10 cellular contexts compared by ENCODE assay signal in the genomic region with DNA sequence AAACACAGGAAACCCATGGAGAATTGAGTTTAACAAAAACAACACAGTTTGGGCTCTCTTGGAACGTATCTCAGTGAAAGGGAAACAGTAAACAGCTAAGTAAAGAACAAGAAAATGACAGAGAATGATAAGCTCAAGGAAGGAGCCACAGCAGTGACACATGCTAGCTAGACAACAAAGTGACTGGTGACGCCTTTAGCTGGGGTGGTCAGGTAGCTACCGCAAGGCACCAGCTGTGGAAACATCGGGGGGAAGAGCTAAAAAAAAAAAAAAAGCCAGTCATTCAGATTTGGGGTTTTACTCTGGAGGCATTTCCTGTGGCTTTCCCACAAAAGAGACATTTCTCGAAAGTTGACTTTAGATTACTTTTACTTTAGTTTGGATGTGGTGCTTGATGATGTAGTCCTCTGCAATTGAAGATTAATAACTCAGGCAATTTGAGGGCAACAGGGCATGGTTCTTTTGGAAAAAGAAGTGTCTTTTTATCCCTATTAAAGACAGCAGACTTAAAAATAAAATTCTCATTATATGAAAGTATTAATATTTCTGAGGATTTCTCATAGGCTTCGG. TPM values are rescaled to one million over a fixed set of nuclear protein-coding genes. Genes with fewer than 3 reads are reported as not detected.
DNase-seq lines count a peak whose midpoint lies in the region; ATAC-seq, FAIRE-seq and TF ChIP-seq lines count a peak whose summit lies in the region.
"Had no signal": no experiment of that assay in that cellular context is flagged by ENCODE, and none has a peak within 500 bp of the region (broad histone marks: within the 10 kb centered on the region; RNA-seq: fewer than 3 reads in every experiment).

No MANE protein-coding gene starts in this region.

- no peak for TF ChIP-seq CTCF in natural killer cell (IDR thresholded peaks at IDR 0.05)

- H3K9me3 Mint-ChIP-seq in CD4-positive, CD25-positive, alpha-beta regulatory T cell, result peaks cover 0 to 5% (median 0%) of the 10 kb centered on the region in 7 donors
- H3K9me3 Mint-ChIP-seq in natural killer cell, result no peaks in the 10 kb centered on the region

- no peak for TF ChIP-seq POLR2A in GM12892 (IDR thresholded peaks at IDR 0.05; ENCODE audit: low read depth, low read length)

- H3K27me3 ChIP-seq in CD4-positive, CD25-positive, alpha-beta regulatory T cell (ENCODE audit: control insufficient read depth, insufficient read depth, low read length), result peaks cover 14% of the 10 kb centered on the region

- H3K4me3 ChIP-seq in CD4-positive, CD25-positive, alpha-beta regulatory T cell (ENCODE audit: low read depth, low read length), result no peak overlapping the region
- H3K4me3 ChIP-seq: left ventricle myocardium inferior had no signal

- peak in 2 of 3 donors; percentile 16 to 44 for DNase-seq in CD4-positive, CD25-positive, alpha-beta regulatory T cell
- DNase-seq in KBM-7 (peak; percentile 81), activated T-cell treated with anti-CD3 and anti-CD28 coated beads for 48 hours (ENCODE audit: low read depth) (peak; percentile 50), natural killer cell (peak; percentile 56), cerebellum (ENCODE audit: low spot score) (no peak), Kasumi-1 (lab: John Stamatoyannopoulos, UW) (no peak), NCI-H1092 (lab: John Stamatoyannopoulos, UW) (no peak), GM12892 (ENCODE audit: insufficient read length) (no peak)
- DNase-seq: left ventricle myocardium inferior had no signal

- peaks cover 7% of the 10 kb centered on the region for H3K4me1 ChIP-seq in CD4-positive, CD25-positive, alpha-beta regulatory T cell (ENCODE audit: control insufficient read depth, insufficient read depth, low read length, poor library complexity, severe bottlenecking)

- peak; percentile 46 to 52 for ATAC-seq in CD4-positive, CD25-positive, alpha-beta regulatory T cell (ENCODE audit: low read depth in 2 of 2)
- ATAC-seq in natural killer cell, result peak; percentile 62 to 76 (median 71)
- ATAC-seq: esophagus mucosa had no signal

- no peak overlapping the region for H3K27ac Mint-ChIP-seq in CD4-positive, CD25-positive, alpha-beta regulatory T cell
- peak overlapping the region; percentile 61 to 70 for H3K27ac Mint-ChIP-seq in natural killer cell

- intact Hi-C loops in natural killer cell (cut with micrococcal nuclease), result loop anchor here (2.0 to 5.0 kb wide), 2 partner anchors 162 to 182 kb away; no protein-coding TSS in a partner anchor

- no peaks in the 10 kb centered on the region for H3K36me3 ChIP-seq in CD4-positive, CD25-positive, alpha-beta regulatory T cell (ENCODE audit: control insufficient read depth, insufficient read depth, low read length)
- H3K36me3 ChIP-seq: left ventricle myocardium inferior had no signal

- no peak overlapping the region for H3K27ac ChIP-seq in CD4-positive, CD25-positive, alpha-beta regulatory T cell (ENCODE audit: insufficient read depth, low read length, poor library complexity, severe bottlenecking)
- H3K27ac ChIP-seq: left ventricle myocardium inferior had no signal

- H3K36me3 Mint-ChIP-seq in CD4-positive, CD25-positive, alpha-beta regulatory T cell, result peaks cover 9% of the 10 kb centered on the region
- no peaks in the 10 kb centered on the region for H3K36me3 Mint-ChIP-seq in natural killer cell

- no peaks in the 10 kb centered on the region for H3K9me3 ChIP-seq in CD4-positive, CD25-positive, alpha-beta regulatory T cell (ENCODE audit: control insufficient read depth in 2 of 2, low read length in 2 of 2)
- H3K9me3 ChIP-seq: left ventricle myocardium inferior had no signal

- peaks cover 58% of the 10 kb centered on the region for H3K27me3 Mint-ChIP-seq in CD4-positive, CD25-positive, alpha-beta regulatory T cell
- peaks cover 7 to 22% of the 10 kb centered on the region in 2 donors for H3K27me3 Mint-ChIP-seq in natural killer cell (ENCODE audit: low read depth in 2 of 2)

- in situ Hi-C loops in KBM-7 (cut with MboI; ENCODE audit: low pct_unique_long_range_greater_than_20kb, low sequenced_read_pairs), result no loop called here

- FAIRE-seq in GM12892 (lab: Jason Lieb, UNC), result no peak

- H3K4me1 Mint-ChIP-seq in CD4-positive, CD25-positive, alpha-beta regulatory T cell, result peaks cover 15 to 42% (median 24%) of the 10 kb centered on the region in 4 donors
- H3K4me1 Mint-ChIP-seq in natural killer cell, result peaks cover 72 to 73% of the 10 kb centered on the region in 2 donors

- H3K4me3 Mint-ChIP-seq in CD4-positive, CD25-positive, alpha-beta regulatory T cell, result peak overlapping the region in 2 of 4 donors; percentile 27 to 69
- peak overlapping the region; percentile 65 for H3K4me3 Mint-ChIP-seq in natural killer cell

RNA-seq across cellular contexts. Expression of a gene that starts 2.1 kb away (rescaled TPM):
- total RNA-seq in CD4-positive, CD25-positive, alpha-beta regulatory T cell, result not detected
- polyA plus RNA-seq in CD4-positive, CD25-positive, alpha-beta regulatory T cell, result not detected
- total RNA-seq in natural killer cell (1 to 10 TPM in 2 of 3 donors, under 1 TPM in 1; 0.72 to 1.9 (median 1.7) TPM), cerebellum (2.4 TPM)
- not detected for polyA plus RNA-seq in GM12892 (2012; ENCODE audit: missing spikeins)
- total RNA-seq: left ventricle myocardium inferior had no signal

Comparison
In these comparisons a context has a peak if more than half of its experiments do, and no peak if none do; other contexts are left out.
1. DNase-seq: peak in CD4-positive, CD25-positive, alpha-beta regulatory T cell (2 of 3), KBM-7 (single experiment), activated T-cell treated with anti-CD3 and anti-CD28 coated beads for 48 hours (single experiment) and natural killer cell (single experiment); none in cerebellum (single experiment), Kasumi-1 (0 of 2), NCI-H1092 (single experiment) and GM12892 (single experiment).
2. H3K27ac Mint-ChIP-seq: peak in natural killer cell (2 of 2); none in CD4-positive, CD25-positive, alpha-beta regulatory T cell (0 of 3).